ENCODE assay signal across 30 cellular contexts in the genomic region with DNA sequence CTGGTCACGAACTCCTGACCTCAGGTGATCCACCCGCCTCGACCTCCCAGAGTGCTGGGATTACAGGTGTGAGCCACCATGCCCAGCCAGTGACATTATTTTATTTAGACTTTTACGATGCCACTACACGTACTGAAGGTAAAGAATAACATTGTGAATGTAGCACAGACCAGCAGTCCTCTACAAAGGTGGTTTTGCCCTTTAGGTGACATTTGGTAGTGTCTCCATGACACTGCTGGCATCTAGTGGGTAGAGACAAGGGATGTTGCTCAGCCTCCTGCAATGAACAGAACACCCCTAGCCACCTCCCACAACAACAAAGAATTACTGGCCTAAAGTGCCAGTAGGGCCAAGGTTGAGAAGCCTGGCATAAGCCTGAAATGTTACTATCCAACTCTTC.
DNase-seq lines count a peak whose midpoint lies in the region; ATAC-seq and TF ChIP-seq lines count a peak whose summit lies in the region.
"Had no signal": no experiment of that assay in that cellular context is flagged by ENCODE, and none has a peak within 500 bp of the region (broad histone marks: within the 10 kb centered on the region; RNA-seq: fewer than 3 reads in every experiment).

No MANE protein-coding gene starts in this region.

- H3K36me3 ChIP-seq in left ventricle myocardium inferior = peaks cover 33% of the 10 kb centered on the region
- H3K36me3 ChIP-seq: adrenal gland, lower lobe of right lung, prostate gland, tibial nerve had no signal

- peaks cover 39% of the 10 kb centered on the region for H3K4me1 ChIP-seq in left ventricle myocardium inferior
- H3K4me1 ChIP-seq: adrenal gland, prostate gland had no signal

- intact Hi-C loops in left ventricle myocardium inferior (cut with micrococcal nuclease) = loop anchor here (10.0 kb wide), 1 partner anchor 95 kb away; the partner anchor contains the start of gene MYL12A
- intact Hi-C loops in left cardiac atrium (cut with DNase I) = loop anchor here in 1 of 2 donors (10.0 kb wide), 1 partner anchor 95 kb away; the partner anchor contains the start of gene MYL12A
- intact Hi-C loops in left colon (cut with DNase I, micrococcal nuclease) = loop anchor here in 1 of 2 donors (5.0 to 10.0 kb wide), 2 partner anchors 95 to 218 kb away; partner anchors contain the start of gene MYL12A

- H3K27ac ChIP-seq in left ventricle myocardium inferior (replicated peaks) = peak overlapping the region; percentile 50
- no peak overlapping the region for H3K27ac ChIP-seq in caudate nucleus (ENCODE audit: low read depth, low read length)
- H3K27ac ChIP-seq: adrenal gland, lower lobe of right lung, prostate gland, tibial nerve had no signal

- no peak for ATAC-seq in left cardiac atrium
- peak; percentile 74 for ATAC-seq in left colon
- ATAC-seq in GM21723 (IDR thresholded peaks at IDR 0.05; ENCODE audit: unreplicated experiment) = no peak
- ATAC-seq: activated CD4-positive, CD25-positive, alpha-beta regulatory T cell treated with anti-CD3 and anti-CD28 coated beads, Interleukin-2, amount 50 U/mL, for 24 hours; esophagus mucosa; lower lobe of right lung; sciatic nerve had no signal

- H3K9me3 ChIP-seq in left ventricle myocardium inferior (replicated peaks) = no peaks in the 10 kb centered on the region
- H3K9me3 ChIP-seq: adrenal gland, lower lobe of right lung, prostate gland, tibial nerve had no signal

- H3K4me3 ChIP-seq in left ventricle myocardium inferior = no peak overlapping the region
- H3K4me3 ChIP-seq: adrenal gland, lower lobe of right lung, prostate gland, tibial nerve had no signal

- DNase-seq in DMS53 (lab: John Stamatoyannopoulos, UW) = peak; percentile 54
- no peak for DNase-seq in DMS53 treated with DMSO at 0.1 percent for 48 hours (lab: John Stamatoyannopoulos, UW; ENCODE audit: unreplicated experiment)
- DNase-seq in left ventricle myocardium inferior = no peak
- DNase-seq in left cardiac atrium = no peak
- no peak for DNase-seq in left colon
- no peak for DNase-seq in caudate nucleus (lab: John Stamatoyannopoulos, UW)
- no peak for DNase-seq in ureter (ENCODE audit: low spot score)
- DNase-seq: 8988T; activated effector memory CD4-positive, alpha-beta T cell treated with anti-CD3 and anti-CD28 coated beads, Interleukin-2, amount 50 U/mL, for 16 hours; adrenal gland; cerebellar nuclear complex; dermis blood vessel endothelial cell; foreskin fibroblast; head of caudate nucleus; islet precursor cell; lower lobe of right lung; natural killer cell; NCI-H1105; NCI-H187 treated with DMSO at 0.1 percent for 48 hours; NCI-H526 treated with DMSO at 0.1 percent for 48 hours; nucleus accumbens; SHP77 treated with DMSO at 0.1 percent for 48 hours; stimulated activated CD4-positive, alpha-beta T cell treated with anti-CD3 and anti-CD28 coated beads, Interleukin-12 subunit alpha, Interleukin-12 subunit beta, amount 100 ng/mL, for 4 hours; stimulated activated CD4-positive, alpha-beta T cell treated with anti-CD3 and anti-CD28 coated beads, Interleukin-2, amount 100 ng/mL, for 48 hours had no signal

- H3K27me3 ChIP-seq in left ventricle myocardium inferior (ENCODE audit: low read depth) = no peaks in the 10 kb centered on the region
- H3K27me3 ChIP-seq: adrenal gland, tibial nerve had no signal

- no peak for TF ChIP-seq CTCF in left ventricle myocardium inferior (IDR thresholded peaks at IDR 0.05; ENCODE audit: borderline replicate concordance)
